ENCODE assay signal across 16 cellular contexts in the genomic region with DNA sequence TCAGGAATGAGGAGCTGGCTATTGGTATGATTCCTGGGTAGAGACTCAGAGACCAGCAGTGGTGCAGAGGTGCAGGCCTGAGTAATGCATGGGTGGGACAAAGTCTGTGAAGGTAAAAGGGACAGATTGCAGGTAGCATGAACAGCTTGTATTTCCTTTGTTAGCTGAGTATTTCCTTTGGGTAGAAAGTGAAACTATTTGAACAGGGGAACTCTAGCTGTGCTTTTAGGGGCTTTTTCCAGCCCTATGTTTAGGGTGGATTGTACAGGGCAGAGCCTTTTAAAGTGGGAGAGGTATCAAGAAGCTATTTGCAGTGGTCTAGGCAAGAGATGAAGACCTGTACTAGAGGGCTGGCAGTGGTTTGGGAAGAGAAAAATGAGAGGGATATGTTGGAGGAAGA.
DNase-seq lines count a peak whose midpoint lies in the region; ATAC-seq, FAIRE-seq and TF ChIP-seq lines count a peak whose summit lies in the region.
"Had no signal": no experiment of that assay in that cellular context is flagged by ENCODE, and none has a peak within 500 bp of the region (broad histone marks: within the 10 kb centered on the region; RNA-seq: fewer than 3 reads in every experiment).

No MANE protein-coding gene starts in this region.

- ATAC-seq in GM18502 (IDR thresholded peaks at IDR 0.05; ENCODE audit: poor library complexity, unreplicated experiment) (peak; percentile 89), GM19397 (IDR thresholded peaks at IDR 0.05; ENCODE audit: unreplicated experiment) (peak; percentile 84), HG02798 (IDR thresholded peaks at IDR 0.05; ENCODE audit: poor library complexity, unreplicated experiment) (peak; percentile 90), HG03457 (IDR thresholded peaks at IDR 0.05; ENCODE audit: unreplicated experiment) (peak; percentile 78)

- TF ChIP-seq POLR2A in transverse colon (IDR thresholded peaks at IDR 0.05) = no peak

- no peaks in the 10 kb centered on the region for H3K36me3 ChIP-seq in effector memory CD4-positive, alpha-beta T cell (ENCODE audit: control insufficient read depth, insufficient read depth, low read length)
- H3K36me3 ChIP-seq in transverse colon = no peaks in the 10 kb centered on the region
- H3K36me3 ChIP-seq: tibial artery had no signal

- no peak for FAIRE-seq in GM19239 (lab: Jason Lieb, UNC)
- FAIRE-seq: endothelial cell of umbilical vein had no signal

- intact Hi-C loops in transverse colon (cut with DNase I; ENCODE audit: low total_unique reads) = no loop called here

- H3K27me3 ChIP-seq in effector memory CD4-positive, alpha-beta T cell (replicated peaks; ENCODE audit: control insufficient read depth, insufficient read depth, low read length, poor library complexity, severe bottlenecking) = no peaks in the 10 kb centered on the region
- H3K27me3 ChIP-seq in transverse colon = no peaks in the 10 kb centered on the region
- H3K27me3 ChIP-seq: tibial artery had no signal

- H3K9me3 ChIP-seq in effector memory CD4-positive, alpha-beta T cell (ENCODE audit: control insufficient read depth, low read length) = no peaks in the 10 kb centered on the region
- H3K9me3 ChIP-seq in transverse colon = no peaks in the 10 kb centered on the region
- H3K9me3 ChIP-seq: tibial artery had no signal

- H3K4me3 ChIP-seq in effector memory CD4-positive, alpha-beta T cell (ENCODE audit: insufficient read depth, low read depth, low read length, poor library complexity, severe bottlenecking) = no peak overlapping the region
- H3K4me3 ChIP-seq in transverse colon = no peak overlapping the region
- H3K4me3 ChIP-seq: tibial artery had no signal

- TF ChIP-seq EP300 in transverse colon (IDR thresholded peaks at IDR 0.05; ENCODE audit: low read depth) = no peak

- TF ChIP-seq CTCF in transverse colon (IDR thresholded peaks at IDR 0.05) = no peak

- H3K27ac ChIP-seq in effector memory CD4-positive, alpha-beta T cell (ENCODE audit: insufficient read depth, low read length, poor library complexity, severe bottlenecking) = no peak overlapping the region
- H3K27ac ChIP-seq in transverse colon = no peak overlapping the region
- H3K27ac ChIP-seq: HL-60, RWPE1, tibial artery had no signal

- DNase-seq in GM19239 (ENCODE audit: insufficient read length, low spot score) = no peak
- DNase-seq in effector memory CD4-positive, alpha-beta T cell = no peak
- DNase-seq in dedifferentiated amniotic fluid mesenchymal stem cell (ENCODE audit: extremely low spot score) = no peak
- no peak for DNase-seq in transverse colon
- DNase-seq: activated CD4-positive, alpha-beta T cell treated with anti-CD3 and anti-CD28 coated beads for 1 hour; activated T-cell treated with anti-CD3 and anti-CD28 coated beads for 4 hours; head of caudate nucleus; NCI-H2029 treated with DMSO at 0.1 percent for 48 hours; tibial artery had no signal

- in situ Hi-C loops in transverse colon (cut with MboI; ENCODE audit: low pct_ligation_motif_present in 1 of 4, low pct_unique_long_range_greater_than_20kb in 1 of 4, low sequenced_read_pairs in 3 of 4) = no loop called here

- H3K4me1 ChIP-seq in effector memory CD4-positive, alpha-beta T cell (ENCODE audit: control insufficient read depth, insufficient read depth, low read length, poor library complexity, severe bottlenecking) = no peaks in the 10 kb centered on the region
- H3K4me1 ChIP-seq in transverse colon = no peaks in the 10 kb centered on the region
- H3K4me1 ChIP-seq: tibial artery had no signal
